In genomic region chr11:605286-606129, GRCh38 we compare ENCODE assay signal across 38 cellular contexts. TPM values are rescaled to one million over a fixed set of nuclear protein-coding genes. Genes with fewer than 3 reads are reported as not detected.
DNase-seq lines count a peak whose midpoint lies in the region; ATAC-seq, FAIRE-seq and TF ChIP-seq lines count a peak whose summit lies in the region.
"Had no signal": no experiment of that assay in that cellular context is flagged by ENCODE, and none has a peak within 500 bp of the region (broad histone marks: within the 10 kb centered on the region; RNA-seq: fewer than 3 reads in every experiment).

No MANE protein-coding gene starts in this region.

- no peak overlapping the region for H3K23ac ChIP-seq in trophoblast cell (ENCODE audit: low read length)

- H3K18ac ChIP-seq in trophoblast cell (ENCODE audit: low read length) = peak overlapping the region; percentile 6

- FAIRE-seq in astrocyte (lab: Jason Lieb, UNC) = no peak
- FAIRE-seq: HTR-8/SVneo, RCC 7860 had no signal

- ATAC-seq in left ventricle myocardium superior (peak; percentile 3), HG02981 (IDR thresholded peaks at IDR 0.05; ENCODE audit: unreplicated experiment) (no peak)
- ATAC-seq: naive thymus-derived CD8-positive, alpha-beta T cell had no signal

- H3K4me3 ChIP-seq in astrocyte (ENCODE audit: insufficient read depth, low read depth, low read length) (no peak overlapping the region), trophoblast cell (ENCODE audit: low read depth, low read length) (no peak overlapping the region)
- H3K4me3 ChIP-seq: BLaER1, colonic mucosa, left lung, MG63, spleen had no signal

- no peak overlapping the region for H2BK12ac ChIP-seq in trophoblast cell (ENCODE audit: low read length)

- H3K36me3 ChIP-seq in astrocyte (ENCODE audit: insufficient read depth, low read length) (peaks cover 41% of the 10 kb centered on the region), trophoblast cell (ENCODE audit: control insufficient read depth in 1 of 2, insufficient read depth in 2 of 2, low read length in 2 of 2) (peaks cover 93 to 94% of the 10 kb centered on the region in 2 experiments)

- H3K9ac ChIP-seq in astrocyte (ENCODE audit: low read length) = peak overlapping the region; percentile 23
- no peak overlapping the region for H3K9ac ChIP-seq in trophoblast cell (ENCODE audit: low read length)
- H3K9ac ChIP-seq: BLaER1 had no signal

- H3K36me3 Mint-ChIP-seq in CD14-positive monocyte = peaks cover 66 to 91% of the 10 kb centered on the region in 2 donors
- H3K36me3 Mint-ChIP-seq in astrocyte (ENCODE audit: low read depth, unreplicated experiment) = peaks cover 12% of the 10 kb centered on the region
- peaks cover 34% of the 10 kb centered on the region for H3K36me3 Mint-ChIP-seq in activated CD4-positive, alpha-beta T cell treated with anti-CD3 and anti-CD28 coated beads, Interleukin-2, amount 10 ng/mL, durations not matched to agents 7 days and 5 days (ENCODE audit: low read depth)

- H3K9me3 Mint-ChIP-seq in CD14-positive monocyte (no peaks in the 10 kb centered on the region), astrocyte (ENCODE audit: unreplicated experiment) (no peaks in the 10 kb centered on the region)
- H3K9me3 Mint-ChIP-seq in activated CD4-positive, alpha-beta T cell treated with anti-CD3 and anti-CD28 coated beads, Interleukin-2, amount 10 ng/mL, durations not matched to agents 7 days and 5 days = no peaks in the 10 kb centered on the region
- H3K9me3 Mint-ChIP-seq: immature natural killer cell; mesothelial cell of epicardium; naive thymus-derived CD8-positive, alpha-beta T cell had no signal

- H4K12ac ChIP-seq in trophoblast cell (ENCODE audit: low read depth, low read length) = no peak overlapping the region

- H2AK5ac ChIP-seq in trophoblast cell (ENCODE audit: low read length) = no peak overlapping the region

- intact Hi-C loops in CD14-positive monocyte (cut with micrococcal nuclease) (no loop called here), left ventricle myocardium superior (cut with micrococcal nuclease) (no loop called here)

- H3K27ac ChIP-seq in astrocyte (ENCODE audit: low read depth, low read length) = no peak overlapping the region
- no peak overlapping the region for H3K27ac ChIP-seq in trophoblast cell (ENCODE audit: low read depth, low read length)
- H3K27ac ChIP-seq: BLaER1, brain microvascular endothelial cell, colonic mucosa, left lung had no signal

- H3K27me3 Mint-ChIP-seq in CD14-positive monocyte (ENCODE audit: low read depth in 3 of 3) (peaks cover 0 to 2% (median 0%) of the 10 kb centered on the region in 3 donors), astrocyte (ENCODE audit: low read depth, unreplicated experiment) (no peaks in the 10 kb centered on the region)
- no peaks in the 10 kb centered on the region for H3K27me3 Mint-ChIP-seq in activated CD4-positive, alpha-beta T cell treated with anti-CD3 and anti-CD28 coated beads, Interleukin-2, amount 10 ng/mL, durations not matched to agents 7 days and 5 days
- H3K27me3 Mint-ChIP-seq: naive thymus-derived CD8-positive, alpha-beta T cell had no signal

- no peak overlapping the region for H2BK5ac ChIP-seq in trophoblast cell (ENCODE audit: low read depth, low read length, poor library complexity)

- no peak overlapping the region for H2BK120ac ChIP-seq in trophoblast cell (ENCODE audit: insufficient read depth, low read length, poor library complexity)

- CTCF ChIA-PET in activated CD4-positive, alpha-beta T cell treated with anti-CD3 and anti-CD28 coated beads, Interleukin-2, amount 10 ng/mL, durations not matched to agents 7 days and 5 days (lab: Charles Lee) = interaction anchor here (1.0 to 1.2 kb wide), 2 partner anchors 18 to 22 kb away, joined by 3 to 6 read pairs; no protein-coding TSS in a partner anchor

- DNase-seq in CD14-positive monocyte (ENCODE audit: low spot score) (peak; percentile 43), astrocyte (ENCODE audit: low read depth) (no peak), left ventricle myocardium superior (peak; percentile 27), trophoblast cell (no peak), iPS-NIHi7 (ENCODE audit: extremely low spot score) (no peak), HK-2 (ENCODE audit: unreplicated experiment) (no peak)
- no peak for DNase-seq in activated CD4-positive, alpha-beta T cell treated with anti-CD3 and anti-CD28 coated beads, Interleukin-2, amount 10 ng/mL, durations not matched to agents 7 days and 5 days
- DNase-seq: activated CD4-positive, alpha-beta T cell treated with anti-CD3 and anti-CD28 coated beads for 1 hour; activated CD8-positive, alpha-beta memory T cell treated with anti-CD3 and anti-CD28 coated beads for 24 hours; activated T-cell treated with anti-CD3 and anti-CD28 coated beads, Interleukin-2, amount 50 U/mL, for 1 hour; brain microvascular endothelial cell; colonic mucosa; DMS79 treated with DMSO at 0.1 percent for 48 hours; effector memory CD4-positive, alpha-beta T cell; foreskin melanocyte; GF-D8; H7; immature natural killer cell; KG1; NCI-H1105 treated with DMSO at 0.1 percent for 48 hours; NCI-H2029; NCI-H2227 treated with DMSO at 0.1 percent for 48 hours; retina; spleen; stimulated activated CD4-positive, alpha-beta T cell treated with anti-CD3 and anti-CD28 coated beads, Interleukin-2, amount 100 ng/mL, for 48 hours; T-helper 2 cell had no signal

- H3K4me3 Mint-ChIP-seq in CD14-positive monocyte (peak overlapping the region in 1 of 2 donors; percentile 34), astrocyte (ENCODE audit: unreplicated experiment) (no peak overlapping the region)
- H3K4me3 Mint-ChIP-seq in activated CD4-positive, alpha-beta T cell treated with anti-CD3 and anti-CD28 coated beads, Interleukin-2, amount 10 ng/mL, durations not matched to agents 7 days and 5 days = no peak overlapping the region
- H3K4me3 Mint-ChIP-seq: immature natural killer cell; mesothelial cell of epicardium; naive thymus-derived CD8-positive, alpha-beta T cell had no signal

- no peaks in the 10 kb centered on the region for H3K9me3 ChIP-seq in astrocyte (ENCODE audit: insufficient read depth, low read depth, low read length)
- no peaks in the 10 kb centered on the region for H3K9me3 ChIP-seq in trophoblast cell (ENCODE audit: insufficient read depth, low read depth, low read length)
- H3K9me3 ChIP-seq: BLaER1, colonic mucosa, left lung, MG63, spleen had no signal

- no peak overlapping the region for H4K91ac ChIP-seq in trophoblast cell (ENCODE audit: low read depth, low read length)

- peaks cover 17% of the 10 kb centered on the region for H3K79me2 ChIP-seq in astrocyte (ENCODE audit: insufficient read depth, low read length)
- H3K79me2 ChIP-seq in trophoblast cell (ENCODE audit: control insufficient read depth, insufficient read depth, low read length, poor library complexity) = no peaks in the 10 kb centered on the region

- WGBS in trophoblast cell (ENCODE audit: extremely low coverage, insufficient coverage, insufficient read length) = no CpG with 5 or more reads among the region's 33 CpGs

- TF ChIP-seq CTCF in CD14-positive monocyte (IDR thresholded peaks at IDR 0.05) (no peak), astrocyte (IDR thresholded peaks at IDR 0.05; ENCODE audit: insufficient read depth, low read depth, low read length) (no peak)

- H2AFZ ChIP-seq in astrocyte (ENCODE audit: low read depth, low read length) (no peak overlapping the region), trophoblast cell (ENCODE audit: insufficient read depth, low read length, poor library complexity) (no peak overlapping the region)

- no peak overlapping the region for H3K4ac ChIP-seq in trophoblast cell (ENCODE audit: low read depth, low read length)

- H3K4me1 ChIP-seq in astrocyte (ENCODE audit: insufficient read depth, low read length) (peaks cover 4% of the 10 kb centered on the region), trophoblast cell (ENCODE audit: control insufficient read depth in 1 of 2, insufficient read depth in 2 of 2, low read length in 2 of 2) (no peaks in the 10 kb centered on the region)
- H3K4me1 ChIP-seq: colonic mucosa, left lung had no signal

- H3K27ac Mint-ChIP-seq in CD14-positive monocyte = peak overlapping the region in 2 of 7 donors; percentile 10 to 41
- no peak overlapping the region for H3K27ac Mint-ChIP-seq in astrocyte (ENCODE audit: unreplicated experiment)
- H3K27ac Mint-ChIP-seq in activated CD4-positive, alpha-beta T cell treated with anti-CD3 and anti-CD28 coated beads, Interleukin-2, amount 10 ng/mL, durations not matched to agents 7 days and 5 days = no peak overlapping the region

- H3K79me1 ChIP-seq in trophoblast cell (ENCODE audit: low read length) = no peaks in the 10 kb centered on the region

- H4K20me1 ChIP-seq in astrocyte (ENCODE audit: insufficient read depth, low read length) = peaks cover 56% of the 10 kb centered on the region

- no peak overlapping the region for H4K8ac ChIP-seq in trophoblast cell (ENCODE audit: low read depth, low read length)

- POLR2A ChIA-PET in activated CD4-positive, alpha-beta T cell treated with anti-CD3 and anti-CD28 coated beads, Interleukin-2, amount 10 ng/mL, durations not matched to agents 7 days and 5 days (lab: Charles Lee) = no interaction called here

- H3K4me2 ChIP-seq in astrocyte (ENCODE audit: low read length) (no peak overlapping the region), trophoblast cell (ENCODE audit: low read length) (no peak overlapping the region)
- H3K4me2 ChIP-seq: BLaER1 had no signal

- no peaks in the 10 kb centered on the region for H3K27me3 ChIP-seq in astrocyte (ENCODE audit: insufficient read depth, low read length)
- H3K27me3 ChIP-seq in trophoblast cell (ENCODE audit: insufficient read depth, low read length) = no peaks in the 10 kb centered on the region
- H3K27me3 ChIP-seq: BLaER1, brain microvascular endothelial cell, colonic mucosa, left lung, MG63, spleen had no signal

- H3K4me1 Mint-ChIP-seq in CD14-positive monocyte (no peaks in the 10 kb centered on the region), astrocyte (ENCODE audit: low read depth, unreplicated experiment) (no peaks in the 10 kb centered on the region)
- H3K4me1 Mint-ChIP-seq in activated CD4-positive, alpha-beta T cell treated with anti-CD3 and anti-CD28 coated beads, Interleukin-2, amount 10 ng/mL, durations not matched to agents 7 days and 5 days = no peaks in the 10 kb centered on the region
- H3K4me1 Mint-ChIP-seq: immature natural killer cell had no signal

- H3K14ac ChIP-seq in trophoblast cell (ENCODE audit: low read length) = no peak overlapping the region

RNA-seq across cellular contexts. Expression of gene IRF7, which starts 10.2 kb away (rescaled TPM):
- 10 to 100 TPM; 38.6 to 42.9 TPM for polyA plus RNA-seq in CD14-positive monocyte
- total RNA-seq in astrocyte = 75.4 and 80.6 TPM in 2 replicates
- 14.4 TPM for total RNA-seq in left ventricle myocardium superior
- 10.6 and 11.1 TPM in 2 replicates for polyA plus RNA-seq in trophoblast cell (2013)
- 100 to 1,000 TPM; 152 to 154 TPM for total RNA-seq in activated CD4-positive, alpha-beta T cell treated with anti-CD3 and anti-CD28 coated beads, Interleukin-2, amount 10 ng/mL, durations not matched to agents 7 days and 5 days

RNA-seq across cellular contexts. Expression of gene CDHR5, which starts 19.2 kb away (rescaled TPM):
- under 1 TPM; 0.18 TPM for polyA plus RNA-seq in CD14-positive monocyte
- 0.12 TPM in 1 of 2 replicates, not detected in the other for total RNA-seq in astrocyte
- total RNA-seq in left ventricle myocardium superior = not detected
- polyA plus RNA-seq in trophoblast cell (2013) = 0.03 and 0.04 TPM in 2 replicates
- total RNA-seq in activated CD4-positive, alpha-beta T cell treated with anti-CD3 and anti-CD28 coated beads, Interleukin-2, amount 10 ng/mL, durations not matched to agents 7 days and 5 days = not detected
- total RNA-seq: H7; left lung; naive thymus-derived CD8-positive, alpha-beta T cell; occipital lobe; SK-MEL-5; spleen; ureter had no signal
- polyA plus RNA-seq: AG04450; immature natural killer cell; naive thymus-derived CD8-positive, alpha-beta T cell had no signal

RNA-seq across cellular contexts. Expression of gene SCT, which starts 21.5 kb away (rescaled TPM):
- not detected for polyA plus RNA-seq in CD14-positive monocyte
- total RNA-seq in astrocyte = 2.0 and 4.0 TPM in 2 replicates
- not detected for total RNA-seq in left ventricle myocardium superior
- polyA plus RNA-seq in trophoblast cell (2013) = 0.48 and 0.56 TPM in 2 replicates
- not detected for total RNA-seq in activated CD4-positive, alpha-beta T cell treated with anti-CD3 and anti-CD28 coated beads, Interleukin-2, amount 10 ng/mL, durations not matched to agents 7 days and 5 days
- total RNA-seq: H7; left lung; naive thymus-derived CD8-positive, alpha-beta T cell; occipital lobe; SK-MEL-5; ureter had no signal
- polyA plus RNA-seq: AG04450; immature natural killer cell; naive thymus-derived CD8-positive, alpha-beta T cell had no signal

RNA-seq across cellular contexts. Expression of gene PHRF1, which starts 29.2 kb away (rescaled TPM):
- 1 to 10 TPM; 1.3 to 3.3 TPM for polyA plus RNA-seq in CD14-positive monocyte
- total RNA-seq in astrocyte = 38.0 and 38.3 TPM in 2 replicates
- 18.5 TPM for total RNA-seq in left ventricle myocardium superior
- 23.6 and 23.8 TPM in 2 replicates for polyA plus RNA-seq in trophoblast cell (2013)
- 10 to 100 TPM; 46.8 to 48.6 TPM for total RNA-seq in activated CD4-positive, alpha-beta T cell treated with anti-CD3 and anti-CD28 coated beads, Interleukin-2, amount 10 ng/mL, durations not matched to agents 7 days and 5 days

RNA-seq across cellular contexts. Expression of gene DRD4, which starts 31.6 kb away (rescaled TPM):
- polyA plus RNA-seq in CD14-positive monocyte = not detected
- total RNA-seq in astrocyte = 9.9 and 12.0 TPM in 2 replicates
- not detected for total RNA-seq in left ventricle myocardium superior
- 1.0 and 1.1 TPM in 2 replicates for polyA plus RNA-seq in trophoblast cell (2013)
- under 1 TPM; 0.21 to 0.30 TPM for total RNA-seq in activated CD4-positive, alpha-beta T cell treated with anti-CD3 and anti-CD28 coated beads, Interleukin-2, amount 10 ng/mL, durations not matched to agents 7 days and 5 days
- total RNA-seq: SK-MEL-5 had no signal
- polyA plus RNA-seq: immature natural killer cell; naive thymus-derived CD8-positive, alpha-beta T cell had no signal

Comparison
In these comparisons a context has a peak if more than half of its experiments do, and no peak if none do; other contexts are left out.
1. DNase-seq: peak in CD14-positive monocyte (single experiment) and left ventricle myocardium superior (single experiment); none in astrocyte (single experiment), trophoblast cell (0 of 2), activated CD4-positive, alpha-beta T cell treated with anti-CD3 and anti-CD28 coated beads, Interleukin-2, amount 10 ng/mL, durations not matched to agents 7 days and 5 days (single experiment), iPS-NIHi7 (single experiment) and HK-2 (single experiment).